ENCODE assay signal across 29 cellular contexts in genomic region chrX:81662381-81662780, GRCh38.
"Had no signal": no experiment of that assay in that cellular context is flagged by ENCODE, and none has a peak within 500 bp of the region (broad histone marks: within the 10 kb centered on the region; RNA-seq: fewer than 3 reads in every experiment).

No MANE protein-coding gene starts in this region.

- H3K4me3 Mint-ChIP-seq: dendritic cell treated with granulocyte-macrophage colony-stimulating factor and Interleukin-4, amounts not matched to agents 40 ng/mL and 50 ng/mL, for 4 days; endodermal cell; mesothelial cell of epicardium; naive thymus-derived CD4-positive, alpha-beta T cell; nephron; neural progenitor cell; stimulated activated memory B cell treated with anti-CD40 and anti-IgM and Interleukin-4, amounts not matched to agents 10 μg/mL and 1 μg/mL and 100 μg/mL, for 72 hours had no signal

- H3K4me3 ChIP-seq: colonic mucosa, gastroesophageal sphincter, heart left ventricle, hepatocyte, lung, mucosa of descending colon, neural progenitor cell, thoracic aorta, transverse colon, upper lobe of right lung, vagina had no signal

- H3K4me2 ChIP-seq: hepatocyte, neural progenitor cell had no signal

- H3K79me2 ChIP-seq: hepatocyte, parathyroid adenoma had no signal

- H3K27ac ChIP-seq: colonic mucosa, epithelial cell of prostate, foreskin keratinocyte, gastroesophageal sphincter, heart left ventricle, hepatocyte, neural progenitor cell, parathyroid adenoma, thoracic aorta, transverse colon, upper lobe of right lung, vagina had no signal

- H3K9ac ChIP-seq: neural progenitor cell, parathyroid adenoma had no signal

- H3K4me1 ChIP-seq: colonic mucosa, foreskin keratinocyte, gastroesophageal sphincter, heart left ventricle, neural progenitor cell, parathyroid adenoma, transverse colon, upper lobe of right lung, vagina had no signal

- FAIRE-seq: kidney had no signal

- H3K4me1 Mint-ChIP-seq: endodermal cell; mesothelial cell of epicardium; naive thymus-derived CD4-positive, alpha-beta T cell; nephron; neural progenitor cell; stimulated activated memory B cell treated with anti-CD40 and anti-IgM and Interleukin-4, amounts not matched to agents 10 μg/mL and 1 μg/mL and 100 μg/mL, for 72 hours had no signal

- H3K36me3 ChIP-seq: colonic mucosa, gastroesophageal sphincter, heart left ventricle, neural progenitor cell, thoracic aorta, transverse colon, upper lobe of right lung, vagina had no signal

- H3K27me3 Mint-ChIP-seq: dendritic cell treated with granulocyte-macrophage colony-stimulating factor and Interleukin-4, amounts not matched to agents 40 ng/mL and 50 ng/mL, for 4 days; naive thymus-derived CD4-positive, alpha-beta T cell; progenitor cell of endocrine pancreas; stimulated activated memory B cell treated with anti-CD40 and anti-IgM and Interleukin-4, amounts not matched to agents 10 μg/mL and 1 μg/mL and 100 μg/mL, for 72 hours had no signal

- H2AFZ ChIP-seq: hepatocyte, neural progenitor cell, parathyroid adenoma had no signal

- H3K9me3 Mint-ChIP-seq: dendritic cell treated with granulocyte-macrophage colony-stimulating factor and Interleukin-4, amounts not matched to agents 40 ng/mL and 50 ng/mL, for 4 days; stimulated activated memory B cell treated with anti-CD40 and anti-IgM and Interleukin-4, amounts not matched to agents 10 μg/mL and 1 μg/mL and 100 μg/mL, for 72 hours had no signal

- H3K27ac Mint-ChIP-seq: dendritic cell treated with granulocyte-macrophage colony-stimulating factor and Interleukin-4, amounts not matched to agents 40 ng/mL and 50 ng/mL, for 4 days; endodermal cell; mesothelial cell of epicardium; naive thymus-derived CD4-positive, alpha-beta T cell; nephron; neural progenitor cell; progenitor cell of endocrine pancreas; stimulated activated memory B cell treated with anti-CD40 and anti-IgM and Interleukin-4, amounts not matched to agents 10 μg/mL and 1 μg/mL and 100 μg/mL, for 72 hours had no signal

- H3K27me3 ChIP-seq: colonic mucosa, foreskin keratinocyte, gastroesophageal sphincter, heart left ventricle, hepatocyte, neural progenitor cell, transverse colon, upper lobe of right lung, vagina had no signal

- ATAC-seq: esophagus mucosa; foreskin keratinocyte; gastroesophageal sphincter; heart left ventricle; left lobe of liver; mucosa of descending colon; naive thymus-derived CD4-positive, alpha-beta T cell; sciatic nerve; stimulated activated memory B cell treated with anti-CD40 and anti-IgM and Interleukin-4, amounts not matched to agents 10 μg/mL and 1 μg/mL and 100 μg/mL, for 72 hours; stimulated activated naive CD8-positive, alpha-beta T cell treated with anti-CD3 and anti-CD28 coated beads, Interleukin-15, Interleukin-2, amounts not matched to agents 100 U/mL and 50 U/mL, for 24 hours; upper lobe of right lung had no signal

- H3K36me3 Mint-ChIP-seq: mesothelial cell of epicardium; naive thymus-derived CD4-positive, alpha-beta T cell; neural progenitor cell; stimulated activated memory B cell treated with anti-CD40 and anti-IgM and Interleukin-4, amounts not matched to agents 10 μg/mL and 1 μg/mL and 100 μg/mL, for 72 hours had no signal

- DNase-seq: colonic mucosa; effector CD8-positive, alpha-beta T cell; endodermal cell; foreskin keratinocyte; heart left ventricle; kidney; mesenchymal stem cell; mucosa of descending colon; naive thymus-derived CD4-positive, alpha-beta T cell; stimulated activated CD4-positive, alpha-beta T cell treated with anti-CD3 and anti-CD28 coated beads, Interleukin-4, amount 100 ng/mL, for 4 hours; stimulated activated naive CD8-positive, alpha-beta T cell treated with anti-CD3 and anti-CD28 coated beads, Interleukin-15, Interleukin-2, amounts not matched to agents 100 U/mL and 50 U/mL, for 24 hours; transverse colon; upper lobe of right lung had no signal

- H3K9me3 ChIP-seq: colonic mucosa, gastroesophageal sphincter, heart left ventricle, mucosa of descending colon, thoracic aorta, transverse colon, upper lobe of right lung, vagina had no signal
